ENCODE assay signal across 1 cellular context in genomic region chr5:141691867-141692532, GRCh38.
A peak's percentile ranks its signal among the peaks of the same experiment; 100 is the strongest.
TF ChIP-seq lines count a peak whose summit lies in the region.

No MANE protein-coding gene starts in this region.

TF ChIP-seq in K562, 482 proteins besides CTCF, POLR2A, EP300 and RAD21 (continued from another document and continues in another):
- TF ChIP-seq, protein P1, sequence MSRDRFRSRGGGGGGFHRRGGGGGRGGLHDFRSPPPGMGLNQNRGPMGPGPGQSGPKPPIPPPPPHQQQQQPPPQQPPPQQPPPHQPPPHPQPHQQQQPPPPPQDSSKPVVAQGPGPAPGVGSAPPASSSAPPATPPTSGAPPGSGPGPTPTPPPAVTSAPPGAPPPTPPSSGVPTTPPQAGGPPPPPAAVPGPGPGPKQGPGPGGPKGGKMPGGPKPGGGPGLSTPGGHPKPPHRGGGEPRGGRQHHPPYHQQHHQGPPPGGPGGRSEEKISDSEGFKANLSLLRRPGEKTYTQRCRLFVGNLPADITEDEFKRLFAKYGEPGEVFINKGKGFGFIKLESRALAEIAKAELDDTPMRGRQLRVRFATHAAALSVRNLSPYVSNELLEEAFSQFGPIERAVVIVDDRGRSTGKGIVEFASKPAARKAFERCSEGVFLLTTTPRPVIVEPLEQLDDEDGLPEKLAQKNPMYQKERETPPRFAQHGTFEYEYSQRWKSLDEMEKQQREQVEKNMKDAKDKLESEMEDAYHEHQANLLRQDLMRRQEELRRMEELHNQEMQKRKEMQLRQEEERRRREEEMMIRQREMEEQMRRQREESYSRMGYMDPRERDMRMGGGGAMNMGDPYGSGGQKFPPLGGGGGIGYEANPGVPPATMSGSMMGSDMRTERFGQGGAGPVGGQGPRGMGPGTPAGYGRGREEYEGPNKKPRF (IDR thresholded peaks at IDR 0.05; ENCODE audit: low read depth, low read length) = no peak
- TF ChIP-seq NFXL1 (CRISPR knock-in tag; IDR thresholded peaks at IDR 0.05) (no peak), BCOR (IDR thresholded peaks at IDR 0.05) (peak; percentile 95), DMBX1 (CRISPR knock-in tag; IDR thresholded peaks at IDR 0.05; ENCODE audit: borderline replicate concordance) (no peak), RFX1 (IDR thresholded peaks at IDR 0.05) (no peak), THRAP3 (IDR thresholded peaks at IDR 0.05; ENCODE audit: borderline replicate concordance) (no peak), ZNF785 (CRISPR knock-in tag; IDR thresholded peaks at IDR 0.05) (no peak), NRF1 (conservative IDR thresholded peaks at IDR 0.05 in 1 of 2, IDR thresholded peaks at IDR 0.05 in 1 of 2) (no peak; a peak in 4 of 4 replicates), IRF2 (CRISPR knock-in tag; IDR thresholded peaks at IDR 0.05) (no peak), STAT5A (IDR thresholded peaks at IDR 0.05; ENCODE audit: borderline replicate concordance, low read length) (no peak; the same call in 1 of the 2 replicates), SMARCA4 (IDR thresholded peaks at IDR 0.05) (no peak), NR2C2 (CRISPR knock-in tag; IDR thresholded peaks at IDR 0.05) (no peak), NR2C2 (tag; IDR thresholded peaks at IDR 0.05) (0 out of 2 replicates have a peak, but pooled peaks have one; percentile 53), ARHGAP35 (IDR thresholded peaks at IDR 0.05; ENCODE audit: partially characterized antibody) (no peak), ZBTB12 (CRISPR knock-in tag; IDR thresholded peaks at IDR 0.05) (no peak), ZNF175 (CRISPR knock-in tag; IDR thresholded peaks at IDR 0.05; ENCODE audit: low read depth) (no peak; the same call in 1 of the 2 replicates), NONO (IDR thresholded peaks at IDR 0.05; ENCODE audit: low read depth in 2 of 2, low read length in 1 of 2) (peak in 1 of 2 experiments; percentile 78; a peak in 2 of 4 replicates), ZNF41 (CRISPR knock-in tag; conservative IDR thresholded peaks at IDR 0.05) (no peak), ARID2 (IDR thresholded peaks at IDR 0.05) (peak; percentile 60; the same call in 1 of the 2 replicates), MYC (IDR thresholded peaks at IDR 0.05; ENCODE audit: low read depth, low read length) (0 out of 2 replicates have a peak, but pooled peaks have one; percentile 18), MYC (CRISPR knock-in tag; IDR thresholded peaks at IDR 0.05; ENCODE audit: borderline replicate concordance, low read depth) (no peak), ZNF584 (CRISPR knock-in tag; IDR thresholded peaks at IDR 0.05; ENCODE audit: low read depth) (no peak), ETV5 (CRISPR knock-in tag; IDR thresholded peaks at IDR 0.05; ENCODE audit: low read depth) (0 out of 2 replicates have a peak, but pooled peaks have one; percentile 16), ZBED1 (IDR thresholded peaks at IDR 0.05) (no peak; the same call in 1 of the 2 replicates), PYGO2 (tag; IDR thresholded peaks at IDR 0.05) (no peak), MBD2 (IDR thresholded peaks at IDR 0.05; ENCODE audit: borderline replicate concordance, low read depth) (no peak), SMAD2 (IDR thresholded peaks at IDR 0.05; ENCODE audit: low read depth, low read length) (no peak), ZNF316 (IDR thresholded peaks at IDR 0.05) (no peak), BRD4 (IDR thresholded peaks at IDR 0.05) (peak; percentile 61; the same call in 1 of the 2 replicates), SIN3B (IDR thresholded peaks at IDR 0.05; ENCODE audit: low read depth) (peak; percentile 72), DDX20 (tag; IDR thresholded peaks at IDR 0.05; ENCODE audit: low read depth) (no peak), HINFP (tag; conservative IDR thresholded peaks at IDR 0.05; ENCODE audit: low read depth) (no peak), ETV1 (tag; conservative IDR thresholded peaks at IDR 0.05; ENCODE audit: low read depth) (peak; percentile 19; the same call in 1 of the 2 replicates), RBM22 (IDR thresholded peaks at IDR 0.05; ENCODE audit: low read depth, low read length, poor library complexity, severe bottlenecking) (no peak), HDAC3 (IDR thresholded peaks at IDR 0.05; ENCODE audit: borderline replicate concordance, partially characterized antibody) (no peak), TARDBP (IDR thresholded peaks at IDR 0.05) (no peak), HCFC1 (IDR thresholded peaks at IDR 0.05; ENCODE audit: low read depth, low read length) (no peak), BACH1 (tag; IDR thresholded peaks at IDR 0.05) (no peak; the same call in none of the 2 replicates), REST (CRISPR knock-in tag; IDR thresholded peaks at IDR 0.05; ENCODE audit: low read depth) (peak; percentile 45; the same call in 1 of the 2 replicates), BDP1 (IDR thresholded peaks at IDR 0.05; ENCODE audit: insufficient read depth, insufficient read length) (no peak), GABPB1 (CRISPR knock-in tag; IDR thresholded peaks at IDR 0.05) (no peak), TRIM24 (IDR thresholded peaks at IDR 0.05) (no peak)
- TF ChIP-seq, protein P2, sequence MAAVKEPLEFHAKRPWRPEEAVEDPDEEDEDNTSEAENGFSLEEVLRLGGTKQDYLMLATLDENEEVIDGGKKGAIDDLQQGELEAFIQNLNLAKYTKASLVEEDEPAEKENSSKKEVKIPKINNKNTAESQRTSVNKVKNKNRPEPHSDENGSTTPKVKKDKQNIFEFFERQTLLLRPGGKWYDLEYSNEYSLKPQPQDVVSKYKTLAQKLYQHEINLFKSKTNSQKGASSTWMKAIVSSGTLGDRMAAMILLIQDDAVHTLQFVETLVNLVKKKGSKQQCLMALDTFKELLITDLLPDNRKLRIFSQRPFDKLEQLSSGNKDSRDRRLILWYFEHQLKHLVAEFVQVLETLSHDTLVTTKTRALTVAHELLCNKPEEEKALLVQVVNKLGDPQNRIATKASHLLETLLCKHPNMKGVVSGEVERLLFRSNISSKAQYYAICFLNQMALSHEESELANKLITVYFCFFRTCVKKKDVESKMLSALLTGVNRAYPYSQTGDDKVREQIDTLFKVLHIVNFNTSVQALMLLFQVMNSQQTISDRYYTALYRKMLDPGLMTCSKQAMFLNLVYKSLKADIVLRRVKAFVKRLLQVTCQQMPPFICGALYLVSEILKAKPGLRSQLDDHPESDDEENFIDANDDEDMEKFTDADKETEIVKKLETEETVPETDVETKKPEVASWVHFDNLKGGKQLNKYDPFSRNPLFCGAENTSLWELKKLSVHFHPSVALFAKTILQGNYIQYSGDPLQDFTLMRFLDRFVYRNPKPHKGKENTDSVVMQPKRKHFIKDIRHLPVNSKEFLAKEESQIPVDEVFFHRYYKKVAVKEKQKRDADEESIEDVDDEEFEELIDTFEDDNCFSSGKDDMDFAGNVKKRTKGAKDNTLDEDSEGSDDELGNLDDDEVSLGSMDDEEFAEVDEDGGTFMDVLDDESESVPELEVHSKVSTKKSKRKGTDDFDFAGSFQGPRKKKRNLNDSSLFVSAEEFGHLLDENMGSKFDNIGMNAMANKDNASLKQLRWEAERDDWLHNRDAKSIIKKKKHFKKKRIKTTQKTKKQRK (IDR thresholded peaks at IDR 0.05; ENCODE audit: borderline replicate concordance, low read depth, low read length) = no peak
- TF ChIP-seq, protein P3, sequence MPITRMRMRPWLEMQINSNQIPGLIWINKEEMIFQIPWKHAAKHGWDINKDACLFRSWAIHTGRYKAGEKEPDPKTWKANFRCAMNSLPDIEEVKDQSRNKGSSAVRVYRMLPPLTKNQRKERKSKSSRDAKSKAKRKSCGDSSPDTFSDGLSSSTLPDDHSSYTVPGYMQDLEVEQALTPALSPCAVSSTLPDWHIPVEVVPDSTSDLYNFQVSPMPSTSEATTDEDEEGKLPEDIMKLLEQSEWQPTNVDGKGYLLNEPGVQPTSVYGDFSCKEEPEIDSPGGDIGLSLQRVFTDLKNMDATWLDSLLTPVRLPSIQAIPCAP (CRISPR knock-in tag; IDR thresholded peaks at IDR 0.05; ENCODE audit: borderline replicate concordance) = no peak
- TF ChIP-seq, protein P4, sequence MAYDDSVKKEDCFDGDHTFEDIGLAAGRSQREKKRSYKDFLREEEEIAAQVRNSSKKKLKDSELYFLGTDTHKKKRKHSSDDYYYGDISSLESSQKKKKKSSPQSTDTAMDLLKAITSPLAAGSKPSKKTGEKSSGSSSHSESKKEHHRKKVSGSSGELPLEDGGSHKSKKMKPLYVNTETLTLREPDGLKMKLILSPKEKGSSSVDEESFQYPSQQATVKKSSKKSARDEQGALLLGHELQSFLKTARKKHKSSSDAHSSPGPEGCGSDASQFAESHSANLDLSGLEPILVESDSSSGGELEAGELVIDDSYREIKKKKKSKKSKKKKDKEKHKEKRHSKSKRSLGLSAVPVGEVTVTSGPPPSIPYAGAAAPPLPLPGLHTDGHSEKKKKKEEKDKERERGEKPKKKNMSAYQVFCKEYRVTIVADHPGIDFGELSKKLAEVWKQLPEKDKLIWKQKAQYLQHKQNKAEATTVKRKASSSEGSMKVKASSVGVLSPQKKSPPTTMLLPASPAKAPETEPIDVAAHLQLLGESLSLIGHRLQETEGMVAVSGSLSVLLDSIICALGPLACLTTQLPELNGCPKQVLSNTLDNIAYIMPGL (CRISPR knock-in tag; IDR thresholded peaks at IDR 0.05) = no peak
- TF ChIP-seq, protein P5, sequence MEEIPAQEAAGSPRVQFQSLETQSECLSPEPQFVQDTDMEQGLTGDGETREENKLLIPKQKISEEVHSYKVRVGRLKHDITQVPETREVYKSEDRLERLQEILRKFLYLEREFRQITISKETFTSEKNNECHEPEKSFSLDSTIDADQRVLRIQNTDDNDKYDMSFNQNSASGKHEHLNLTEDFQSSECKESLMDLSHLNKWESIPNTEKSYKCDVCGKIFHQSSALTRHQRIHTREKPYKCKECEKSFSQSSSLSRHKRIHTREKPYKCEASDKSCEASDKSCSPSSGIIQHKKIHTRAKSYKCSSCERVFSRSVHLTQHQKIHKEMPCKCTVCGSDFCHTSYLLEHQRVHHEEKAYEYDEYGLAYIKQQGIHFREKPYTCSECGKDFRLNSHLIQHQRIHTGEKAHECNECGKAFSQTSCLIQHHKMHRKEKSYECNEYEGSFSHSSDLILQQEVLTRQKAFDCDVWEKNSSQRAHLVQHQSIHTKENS (CRISPR knock-in tag; IDR thresholded peaks at IDR 0.05) = no peak
- TF ChIP-seq, protein P6, sequence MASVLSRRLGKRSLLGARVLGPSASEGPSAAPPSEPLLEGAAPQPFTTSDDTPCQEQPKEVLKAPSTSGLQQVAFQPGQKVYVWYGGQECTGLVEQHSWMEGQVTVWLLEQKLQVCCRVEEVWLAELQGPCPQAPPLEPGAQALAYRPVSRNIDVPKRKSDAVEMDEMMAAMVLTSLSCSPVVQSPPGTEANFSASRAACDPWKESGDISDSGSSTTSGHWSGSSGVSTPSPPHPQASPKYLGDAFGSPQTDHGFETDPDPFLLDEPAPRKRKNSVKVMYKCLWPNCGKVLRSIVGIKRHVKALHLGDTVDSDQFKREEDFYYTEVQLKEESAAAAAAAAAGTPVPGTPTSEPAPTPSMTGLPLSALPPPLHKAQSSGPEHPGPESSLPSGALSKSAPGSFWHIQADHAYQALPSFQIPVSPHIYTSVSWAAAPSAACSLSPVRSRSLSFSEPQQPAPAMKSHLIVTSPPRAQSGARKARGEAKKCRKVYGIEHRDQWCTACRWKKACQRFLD (CRISPR knock-in tag; IDR thresholded peaks at IDR 0.05) = no peak; the same call in 1 of the 2 replicates
